ENCODE assay signal across 8 cellular contexts in the genomic region with DNA sequence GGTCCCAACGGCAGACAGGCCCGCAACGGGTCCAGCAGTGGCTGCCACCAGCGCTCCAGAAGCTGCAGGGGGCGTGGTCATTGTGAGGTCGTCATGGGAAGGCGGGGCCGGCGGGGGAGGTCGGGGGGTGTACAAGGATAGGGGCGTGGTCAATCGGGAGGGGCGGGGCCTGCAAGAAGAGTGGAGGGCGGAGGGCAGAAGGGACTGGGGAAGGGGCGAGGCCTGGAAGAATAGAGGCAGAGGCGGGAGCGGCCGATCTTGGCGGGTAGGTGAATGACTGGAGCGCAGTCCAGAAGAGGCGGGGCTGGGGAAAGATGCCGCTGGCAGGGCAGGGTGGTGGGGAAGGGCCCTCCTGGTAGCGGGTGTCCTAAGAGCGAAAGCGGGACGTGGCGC. TPM values are rescaled to one million over a fixed set of nuclear protein-coding genes. Genes with fewer than 3 reads are reported as not detected.
DNase-seq lines count a peak whose midpoint lies in the region; ATAC-seq and TF ChIP-seq lines count a peak whose summit lies in the region.

No MANE protein-coding gene starts in this region.

- ATAC-seq in HG03521 (IDR thresholded peaks at IDR 0.05; ENCODE audit: unreplicated experiment) (no peak), HG03280 (IDR thresholded peaks at IDR 0.05; ENCODE audit: unreplicated experiment) (no peak)

- H3K4me1 ChIP-seq in smooth muscle cell (ENCODE audit: low read depth): peaks cover 13% of the 10 kb centered on the region

- no peaks in the 10 kb centered on the region for H3K9me3 ChIP-seq in smooth muscle cell (replicated peaks; ENCODE audit: low read depth)

- no peaks in the 10 kb centered on the region for H3K27me3 Mint-ChIP-seq in Calu3 (ENCODE audit: unreplicated experiment)

- no peak overlapping the region for H3K4me3 Mint-ChIP-seq in Calu3 (ENCODE audit: low read depth, unreplicated experiment)

- TF ChIP-seq CTCF in Calu3 (IDR thresholded peaks at IDR 0.05; ENCODE audit: unreplicated experiment): no peak
- no peak for TF ChIP-seq CTCF in smooth muscle cell (IDR thresholded peaks at IDR 0.05; ENCODE audit: borderline replicate concordance, insufficient read depth, poor library complexity, severe bottlenecking)

- H3K9me3 Mint-ChIP-seq in Calu3 (ENCODE audit: low read depth, unreplicated experiment): no peaks in the 10 kb centered on the region

- 1% methylated on average over 12 of the region's 27 CpGs for WGBS in smooth muscle cell (ENCODE audit: low lambda C conversion rate)

- H3K27me3 ChIP-seq in smooth muscle cell (ENCODE audit: low read depth): no peaks in the 10 kb centered on the region

- CTCF ChIA-PET in Calu3 (lab: Charles Lee): no interaction called here

- intact Hi-C loops in Calu3 (cut with micrococcal nuclease; ENCODE audit: unreplicated experiment): no loop called here

- peaks cover 42% of the 10 kb centered on the region for H3K36me3 Mint-ChIP-seq in Calu3 (ENCODE audit: insufficient read depth, unreplicated experiment)

- H3K4me3 ChIP-seq in smooth muscle cell: peak overlapping the region; percentile 65

- BruUV-seq in Calu3 (replicated peaks; lab: Mats Ljungman, UMichigan): no TSS peak

- no peak overlapping the region for H3K27ac ChIP-seq in smooth muscle cell (ENCODE audit: low read depth)

- no peaks in the 10 kb centered on the region for H3K36me3 ChIP-seq in smooth muscle cell (ENCODE audit: low read depth)

- H4K20me1 ChIP-seq in smooth muscle cell (ENCODE audit: low read depth): no peaks in the 10 kb centered on the region

- peaks cover 9% of the 10 kb centered on the region for H3F3A ChIP-seq in smooth muscle cell (ENCODE audit: low read depth)

- H3K27ac Mint-ChIP-seq in Calu3 (ENCODE audit: unreplicated experiment): no peak overlapping the region

- H2AFZ ChIP-seq in smooth muscle cell (ENCODE audit: low read depth): no peak overlapping the region

- H3K79me2 ChIP-seq in smooth muscle cell (ENCODE audit: low read depth): no peaks in the 10 kb centered on the region

- no peaks in the 10 kb centered on the region for H3K4me1 Mint-ChIP-seq in Calu3 (ENCODE audit: low read depth, unreplicated experiment)

- peak overlapping the region; percentile 89 for H3K4me2 ChIP-seq in smooth muscle cell

- peak overlapping the region; percentile 69 for H3K9ac ChIP-seq in smooth muscle cell (ENCODE audit: low read depth)

- peak; percentile 36 for DNase-seq in Calu3
- DNase-seq in NCI-H1417 (lab: John Stamatoyannopoulos, UW): peak; percentile 78 to 95 (median 91)
- DNase-seq in activated CD4-positive, alpha-beta T cell treated with anti-CD3 and anti-CD28 coated beads for 24 hours (ENCODE audit: low read depth in 2 of 2): peak; percentile 81 to 86
- DNase-seq in central memory CD4-positive, alpha-beta T cell: peak; percentile 80
- peak; percentile 79 for DNase-seq in iris pigment epithelial cell (ENCODE audit: low read depth)
- peak; percentile 83 for DNase-seq in smooth muscle cell (lab: John Stamatoyannopoulos, UW; ENCODE audit: unreplicated experiment)

RNA-seq across cellular contexts. Expression of a gene that starts 4.3 kb away (rescaled TPM):
- 12.2 and 17.0 TPM in 2 replicates for total RNA-seq in Calu3 (2022)
- total RNA-seq in smooth muscle cell: 6.9 and 16.2 TPM in 2 replicates
- 18.3 and 19.8 TPM in 2 replicates for polyA plus RNA-seq in smooth muscle cell

RNA-seq across cellular contexts. Expression of a gene that starts 9.3 kb away (rescaled TPM):
- total RNA-seq in Calu3 (2022) (89.7 and 95.8 TPM in 2 replicates), smooth muscle cell (16.9 and 20.4 TPM in 2 replicates)
- 34.1 and 36.4 TPM in 2 replicates for polyA plus RNA-seq in smooth muscle cell

RNA-seq across cellular contexts. Expression of a gene that starts 42.0 kb away (rescaled TPM):
- total RNA-seq in Calu3 (2022) (80.1 and 89.0 TPM in 2 replicates), smooth muscle cell (55.8 and 57.7 TPM in 2 replicates)
- polyA plus RNA-seq in smooth muscle cell: 57.8 and 65.2 TPM in 2 replicates

RNA-seq across cellular contexts. Expression of a gene that starts 42.2 kb away (rescaled TPM):
- total RNA-seq in Calu3 (2022) (231 and 256 TPM in 2 replicates), smooth muscle cell (49.0 and 81.0 TPM in 2 replicates)
- 256 and 266 TPM in 2 replicates for polyA plus RNA-seq in smooth muscle cell

RNA-seq across cellular contexts. Expression of a gene that starts 45.7 kb away (rescaled TPM):
- total RNA-seq in Calu3 (2022) (not detected in 2 replicates), smooth muscle cell (not detected in 2 replicates)
- not detected in 2 replicates for polyA plus RNA-seq in smooth muscle cell

Comparison
In these comparisons a context has a peak if more than half of its experiments do, and no peak if none do; other contexts are left out.
1. DNase-seq: peak in every context shown above with its lines; median percentile 91 in NCI-H1417; 84 in activated CD4-positive, alpha-beta T cell treated with anti-CD3 and anti-CD28 coated beads for 24 hours; 83 in smooth muscle cell; 80 in central memory CD4-positive, alpha-beta T cell; 79 in iris pigment epithelial cell; 36 in Calu3.